25 cellular contexts compared by ENCODE assay signal in the genomic region with DNA sequence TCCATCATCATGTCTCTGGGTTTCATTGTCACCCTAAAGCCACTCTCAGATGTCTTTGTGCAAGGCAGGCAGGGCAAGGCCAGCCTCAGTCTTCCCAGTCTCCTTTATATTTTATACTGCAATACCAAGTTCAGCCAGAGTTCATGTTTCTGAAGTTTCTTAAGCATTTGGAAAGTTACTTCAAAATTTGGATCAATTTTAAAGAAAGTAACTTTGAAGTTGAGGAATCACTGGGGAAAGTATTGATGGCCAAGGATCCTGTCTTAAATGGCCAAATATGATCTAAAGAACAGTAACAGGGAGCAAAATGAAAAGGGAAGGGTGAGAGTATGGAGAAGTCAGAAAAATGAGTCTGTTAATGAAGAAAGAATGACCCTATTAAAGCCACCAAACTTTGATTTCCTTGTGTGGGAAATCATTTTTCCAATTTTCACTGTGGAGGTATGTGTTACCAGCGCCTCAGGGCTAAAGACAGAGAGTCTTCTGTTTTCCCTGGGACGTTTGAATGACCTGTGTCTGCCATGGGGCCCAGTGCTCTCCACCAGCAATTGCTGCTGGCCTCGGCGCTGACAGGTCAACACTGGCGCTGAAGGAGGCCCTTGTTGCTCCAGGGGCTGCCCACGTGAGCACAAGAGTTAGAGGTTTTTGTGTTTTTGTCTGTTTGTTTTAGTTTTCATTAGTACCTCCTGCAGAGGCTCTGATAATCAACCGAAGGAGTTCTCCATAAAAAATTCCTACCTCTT.
DNase-seq lines count a peak whose midpoint lies in the region; ATAC-seq and TF ChIP-seq lines count a peak whose summit lies in the region.
"Had no signal": no experiment of that assay in that cellular context is flagged by ENCODE, and none has a peak within 500 bp of the region (broad histone marks: within the 10 kb centered on the region; RNA-seq: fewer than 3 reads in every experiment).

No MANE protein-coding gene starts in this region.

- no peaks in the 10 kb centered on the region for H3K79me2 ChIP-seq in MM.1S (ENCODE audit: low read length)

- no peaks in the 10 kb centered on the region for H3K27me3 Mint-ChIP-seq in neural crest cell (ENCODE audit: low read depth)
- H3K27me3 Mint-ChIP-seq: activated B cell treated with CpG ODN at 0.5 μM for 24 hours; CD4-positive, alpha-beta T cell; dendritic cell treated with granulocyte-macrophage colony-stimulating factor and Interleukin-4, amounts not matched to agents 40 ng/mL and 50 ng/mL, for 4 days had no signal

- no peaks in the 10 kb centered on the region for H3F3A ChIP-seq in MM.1S (ENCODE audit: insufficient read depth, low read length)

- no peaks in the 10 kb centered on the region for H3K9me3 Mint-ChIP-seq in neural crest cell
- H3K9me3 Mint-ChIP-seq: activated B cell treated with CpG ODN at 0.5 μM for 24 hours; activated T-helper 1 cell treated with anti-CD3 and anti-CD28 coated beads, Interleukin-12 subunit alpha, Interleukin-12 subunit beta, Interleukin-2, Interleukin-4 antibody, amounts not matched to agents 30 ng/mL and 10 ng/mL and 1 ng/mL, durations not matched to agents 14 hours and 24 hours and 36 hours; CD4-positive, alpha-beta T cell; dendritic cell treated with granulocyte-macrophage colony-stimulating factor and Interleukin-4, amounts not matched to agents 40 ng/mL and 50 ng/mL, for 4 days had no signal

- no peak overlapping the region for H2AFZ ChIP-seq in MM.1S (ENCODE audit: low read length)

- no peaks in the 10 kb centered on the region for H3K4me1 ChIP-seq in MM.1S (ENCODE audit: low read length)
- peaks cover 17% of the 10 kb centered on the region for H3K4me1 ChIP-seq in ectodermal cell (ENCODE audit: control insufficient read depth, insufficient read depth, low read length)

- H3K9me2 ChIP-seq in MM.1S (replicated peaks; ENCODE audit: insufficient read depth, low read length) = no peaks in the 10 kb centered on the region

- H4K20me1 ChIP-seq in MM.1S (ENCODE audit: insufficient read depth, low read length) = no peaks in the 10 kb centered on the region

- H3K4me2 ChIP-seq in MM.1S (ENCODE audit: low read depth, low read length) = no peak overlapping the region

- H3K27me3 ChIP-seq in MM.1S (replicated peaks; ENCODE audit: insufficient read depth, low read length) = no peaks in the 10 kb centered on the region
- H3K27me3 ChIP-seq in ectodermal cell (ENCODE audit: control insufficient read depth, insufficient read depth, low read length, poor library complexity, severe bottlenecking) = no peaks in the 10 kb centered on the region

- peak overlapping the region; percentile 1 for H3K27ac Mint-ChIP-seq in neural crest cell (ENCODE audit: unreplicated experiment)
- H3K27ac Mint-ChIP-seq: activated B cell treated with CpG ODN at 0.5 μM for 24 hours; activated T-helper 1 cell treated with anti-CD3 and anti-CD28 coated beads, Interleukin-12 subunit alpha, Interleukin-12 subunit beta, Interleukin-2, Interleukin-4 antibody, amounts not matched to agents 30 ng/mL and 10 ng/mL and 1 ng/mL, durations not matched to agents 14 hours and 24 hours and 36 hours; CD4-positive, alpha-beta T cell; dendritic cell treated with granulocyte-macrophage colony-stimulating factor and Interleukin-4, amounts not matched to agents 40 ng/mL and 50 ng/mL, for 4 days had no signal

- TF ChIP-seq CTCF in MM.1S (IDR thresholded peaks at IDR 0.05; ENCODE audit: low read length) = peak; percentile 3; the same call in 1 of the 2 replicates
- TF ChIP-seq CTCF in neural crest cell (conservative IDR thresholded peaks at IDR 0.05) = peak; percentile 52

- H3K36me3 Mint-ChIP-seq in neural crest cell (ENCODE audit: low read depth) = peaks cover 14% of the 10 kb centered on the region

- H3K4me3 Mint-ChIP-seq in neural crest cell = peak overlapping the region; percentile 53
- H3K4me3 Mint-ChIP-seq: activated B cell treated with CpG ODN at 0.5 μM for 24 hours; activated T-helper 1 cell treated with anti-CD3 and anti-CD28 coated beads, Interleukin-12 subunit alpha, Interleukin-12 subunit beta, Interleukin-2, Interleukin-4 antibody, amounts not matched to agents 30 ng/mL and 10 ng/mL and 1 ng/mL, durations not matched to agents 14 hours and 24 hours and 36 hours; CD4-positive, alpha-beta T cell; dendritic cell treated with granulocyte-macrophage colony-stimulating factor and Interleukin-4, amounts not matched to agents 40 ng/mL and 50 ng/mL, for 4 days had no signal

- H3K9me3 ChIP-seq in MM.1S (replicated peaks; ENCODE audit: insufficient read depth, low read length) = no peaks in the 10 kb centered on the region
- no peaks in the 10 kb centered on the region for H3K9me3 ChIP-seq in ectodermal cell (ENCODE audit: control insufficient read depth, low read length)

- no peak overlapping the region for H3K27ac ChIP-seq in MM.1S (ENCODE audit: low read length)
- H3K27ac ChIP-seq in ectodermal cell (ENCODE audit: insufficient read depth, low read depth, low read length, poor library complexity, severe bottlenecking) = peak overlapping the region; percentile 55

- 59 to 67% methylated on average over 6 to 7 of the region's 7 CpGs for WGBS in ectodermal cell, 2 experiments

- no peaks in the 10 kb centered on the region for H3K36me3 ChIP-seq in MM.1S (replicated peaks; ENCODE audit: insufficient read depth, low read length)
- H3K36me3 ChIP-seq in ectodermal cell (ENCODE audit: control insufficient read depth, insufficient read depth, low read length) = no peaks in the 10 kb centered on the region

- H3K9ac ChIP-seq in MM.1S (ENCODE audit: low read length) = no peak overlapping the region

- peaks cover 51% of the 10 kb centered on the region for H3K4me1 Mint-ChIP-seq in neural crest cell
- H3K4me1 Mint-ChIP-seq: activated B cell treated with CpG ODN at 0.5 μM for 24 hours had no signal

- H3K4me3 ChIP-seq in MM.1S (ENCODE audit: low read length) = no peak overlapping the region
- no peak overlapping the region for H3K4me3 ChIP-seq in ectodermal cell (ENCODE audit: insufficient read depth, low read depth, low read length)

- peak; percentile 57 for DNase-seq in ELF-1 (ENCODE audit: low read depth, low spot score)
- no peak for DNase-seq in MM.1S
- peak; percentile 54 for DNase-seq in neural crest cell (ENCODE audit: low read depth, low spot score)
- DNase-seq: activated B cell treated with CpG ODN at 0.5 μM for 24 hours; activated CD4-positive, alpha-beta T cell treated with anti-CD3 and anti-CD28 coated beads, Interleukin-2, amount 50 U/mL, for 48 hours; activated naive CD4-positive, alpha-beta T cell treated with anti-CD3 and anti-CD28 coated beads, Interleukin-2, amount 50 U/mL, for 16 hours; AML-193; CD4-positive, alpha-beta T cell; mesendoderm; NCI-H1092 treated with DMSO at 0.1 percent for 48 hours; NCI-H187 treated with DMSO at 0.1 percent for 48 hours; NCI-H2171 treated with DMSO at 0.1 percent for 48 hours; NCI-H524 treated with DMSO at 0.1 percent for 48 hours; NK-92 treated with Interleukin-12 subunit alpha and Interleukin-12 subunit beta, amount 100 ng/mL, for 24 hours; occipital lobe; SIG-M5; stimulated activated naive CD8-positive, alpha-beta T cell treated with anti-CD3 and anti-CD28 coated beads, Interleukin-15, Interleukin-2, amounts not matched to agents 100 U/mL and 50 U/mL, for 24 hours had no signal

- no peak for ATAC-seq in GM18868 (IDR thresholded peaks at IDR 0.05; ENCODE audit: unreplicated experiment)
- no peak for ATAC-seq in HG02981 (IDR thresholded peaks at IDR 0.05; ENCODE audit: unreplicated experiment)
- no peak for ATAC-seq in GM18511 (IDR thresholded peaks at IDR 0.05; ENCODE audit: unreplicated experiment)
- ATAC-seq in GM21423 (IDR thresholded peaks at IDR 0.05; ENCODE audit: unreplicated experiment) = no peak
- ATAC-seq: left lobe of liver; stimulated activated naive CD8-positive, alpha-beta T cell treated with anti-CD3 and anti-CD28 coated beads, Interleukin-15, Interleukin-2, amounts not matched to agents 100 U/mL and 50 U/mL, for 24 hours had no signal
